ENCODE assay signal across 29 cellular contexts in the genomic region with DNA sequence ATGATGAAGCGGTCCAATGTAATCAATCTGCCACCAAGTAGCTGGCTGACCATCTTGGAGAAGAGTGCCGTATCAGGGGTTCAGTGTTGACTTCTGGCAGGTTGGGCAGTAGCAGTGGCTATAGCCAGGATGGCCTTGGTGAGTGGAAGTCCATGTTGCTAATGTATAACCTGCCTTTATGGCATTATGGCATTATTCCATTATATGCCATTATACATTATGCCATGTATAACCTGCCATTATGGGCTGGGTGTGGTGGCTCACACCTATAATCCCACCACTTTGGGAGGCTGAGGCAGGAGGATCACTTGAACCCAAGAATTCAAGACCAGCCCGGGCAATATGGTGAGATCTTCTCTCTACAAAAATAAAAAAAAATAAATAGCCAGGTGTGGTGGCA. TPM values are rescaled to one million over a fixed set of nuclear protein-coding genes. Genes with fewer than 3 reads are reported as not detected.
"Had no signal": no experiment of that assay in that cellular context is flagged by ENCODE, and none has a peak within 500 bp of the region (broad histone marks: within the 10 kb centered on the region; RNA-seq: fewer than 3 reads in every experiment).

No MANE protein-coding gene starts in this region.

- H3K79me2 ChIP-seq: parathyroid adenoma had no signal

- H3K4me2 ChIP-seq: neural progenitor cell had no signal

- ATAC-seq: natural killer cell; psoas muscle; right cardiac atrium; right lobe of liver; stimulated activated effector memory CD8-positive, alpha-beta T cell treated with anti-CD3 and anti-CD28 coated beads, Interleukin-12 subunit alpha, Interleukin-12 subunit beta, amount 100 ng/mL, for 72 hours; stimulated activated naive B cell treated with anti-CD40 and anti-IgM and Interleukin-4, amounts not matched to agents 10 μg/mL and 1 μg/mL and 100 μg/mL, for 72 hours; upper lobe of right lung had no signal

- H3K4me3 ChIP-seq: neural progenitor cell, ovary, psoas muscle, right lobe of liver, sigmoid colon, stomach, thoracic aorta, thyroid gland, tibial nerve, upper lobe of right lung, vagina had no signal

- H3K27me3 Mint-ChIP-seq: progenitor cell of endocrine pancreas; stimulated activated naive B cell treated with anti-CD40 and anti-IgM and Interleukin-4, amounts not matched to agents 10 μg/mL and 1 μg/mL and 100 μg/mL, for 72 hours; stimulated activated naive CD8-positive, alpha-beta T cell treated with anti-CD3 and anti-CD28 coated beads, Interleukin-15, Interleukin-2, amounts not matched to agents 100 ng/mL and 50 ng/mL, for 24 hours; type B pancreatic cell had no signal

- H3K9ac ChIP-seq: neural progenitor cell, parathyroid adenoma had no signal

- H2AFZ ChIP-seq: parathyroid adenoma had no signal

- H3K4me3 Mint-ChIP-seq: natural killer cell; nephron; neural progenitor cell; stimulated activated effector memory CD8-positive, alpha-beta T cell treated with anti-CD3 and anti-CD28 coated beads, Interleukin-12 subunit alpha, Interleukin-12 subunit beta, amount 100 ng/mL, for 72 hours; stimulated activated naive B cell treated with anti-CD40 and anti-IgM and Interleukin-4, amounts not matched to agents 10 μg/mL and 1 μg/mL and 100 μg/mL, for 72 hours; stimulated activated naive CD8-positive, alpha-beta T cell treated with anti-CD3 and anti-CD28 coated beads, Interleukin-15, Interleukin-2, amounts not matched to agents 100 ng/mL and 50 ng/mL, for 24 hours; type B pancreatic cell had no signal

- DNase-seq: natural killer cell; occipital lobe; ovary; posterior cingulate gyrus; psoas muscle; right cardiac atrium; right lobe of liver; sigmoid colon; small intestine; stimulated activated CD4-positive, alpha-beta T cell treated with anti-CD3 and anti-CD28 coated beads, Interleukin-15, amount 100 ng/mL, for 24 hours; stimulated activated CD4-positive, alpha-beta T cell treated with anti-CD3 and anti-CD28 coated beads, Interleukin-2, amount 100 ng/mL, for 24 hours; stimulated activated CD4-positive, alpha-beta T cell treated with anti-CD3 and anti-CD28 coated beads, Interleukin-2, amount 100 ng/mL, for 48 hours; stimulated activated CD4-positive, alpha-beta T cell treated with anti-CD3 and anti-CD28 coated beads, Interleukin-4, amount 100 ng/mL, for 24 hours; stimulated activated naive B cell treated with anti-CD40 and anti-IgM and Interleukin-4, amounts not matched to agents 10 μg/mL and 1 μg/mL and 100 μg/mL, for 72 hours; stimulated activated naive CD4-positive, alpha-beta T cell treated with Interleukin-2 at 50 U/mL for 16 hours; stomach; thyroid gland; upper lobe of right lung had no signal

- H3K9me3 ChIP-seq: ovary, right lobe of liver, thoracic aorta, thyroid gland, upper lobe of right lung, vagina had no signal

- H3K9me3 Mint-ChIP-seq: stimulated activated effector memory CD8-positive, alpha-beta T cell treated with anti-CD3 and anti-CD28 coated beads, Interleukin-12 subunit alpha, Interleukin-12 subunit beta, amount 100 ng/mL, for 72 hours; stimulated activated naive B cell treated with anti-CD40 and anti-IgM and Interleukin-4, amounts not matched to agents 10 μg/mL and 1 μg/mL and 100 μg/mL, for 72 hours; stimulated activated naive CD8-positive, alpha-beta T cell treated with anti-CD3 and anti-CD28 coated beads, Interleukin-15, Interleukin-2, amounts not matched to agents 100 ng/mL and 50 ng/mL, for 24 hours had no signal

- H3K27me3 ChIP-seq: neural progenitor cell, ovary, right lobe of liver, sigmoid colon, stomach, thyroid gland, tibial nerve, upper lobe of right lung, vagina had no signal

- H3K36me3 ChIP-seq: neural progenitor cell, ovary, right lobe of liver, sigmoid colon, stomach, thoracic aorta, thyroid gland, tibial nerve, upper lobe of right lung, vagina had no signal

- H3K4me1 Mint-ChIP-seq: natural killer cell; stimulated activated effector memory CD8-positive, alpha-beta T cell treated with anti-CD3 and anti-CD28 coated beads, Interleukin-12 subunit alpha, Interleukin-12 subunit beta, amount 100 ng/mL, for 72 hours; stimulated activated naive B cell treated with anti-CD40 and anti-IgM and Interleukin-4, amounts not matched to agents 10 μg/mL and 1 μg/mL and 100 μg/mL, for 72 hours had no signal

- H3K36me3 Mint-ChIP-seq: natural killer cell; neural progenitor cell; stimulated activated effector memory CD8-positive, alpha-beta T cell treated with anti-CD3 and anti-CD28 coated beads, Interleukin-12 subunit alpha, Interleukin-12 subunit beta, amount 100 ng/mL, for 72 hours; stimulated activated naive B cell treated with anti-CD40 and anti-IgM and Interleukin-4, amounts not matched to agents 10 μg/mL and 1 μg/mL and 100 μg/mL, for 72 hours had no signal

- H3K4me1 ChIP-seq: neural progenitor cell, parathyroid adenoma, psoas muscle, right lobe of liver, sigmoid colon, stomach, thyroid gland, upper lobe of right lung had no signal

- H3K27ac Mint-ChIP-seq: natural killer cell; nephron; neural progenitor cell; progenitor cell of endocrine pancreas; stimulated activated effector memory CD8-positive, alpha-beta T cell treated with anti-CD3 and anti-CD28 coated beads, Interleukin-12 subunit alpha, Interleukin-12 subunit beta, amount 100 ng/mL, for 72 hours; stimulated activated naive B cell treated with anti-CD40 and anti-IgM and Interleukin-4, amounts not matched to agents 10 μg/mL and 1 μg/mL and 100 μg/mL, for 72 hours; stimulated activated naive CD8-positive, alpha-beta T cell treated with anti-CD3 and anti-CD28 coated beads, Interleukin-15, Interleukin-2, amounts not matched to agents 100 ng/mL and 50 ng/mL, for 24 hours; type B pancreatic cell had no signal

- H3K27ac ChIP-seq: neural progenitor cell, ovary, parathyroid adenoma, psoas muscle, right lobe of liver, sigmoid colon, stomach, thoracic aorta, thyroid gland, tibial nerve, upper lobe of right lung, vagina had no signal

RNA-seq across cellular contexts. Expression of gene EMILIN2, which starts 24.6 kb away (rescaled TPM):
- polyA plus RNA-seq: neural cell had no signal
